Comparison of ENCODE assay signal across 15 cellular contexts in the genomic region with DNA sequence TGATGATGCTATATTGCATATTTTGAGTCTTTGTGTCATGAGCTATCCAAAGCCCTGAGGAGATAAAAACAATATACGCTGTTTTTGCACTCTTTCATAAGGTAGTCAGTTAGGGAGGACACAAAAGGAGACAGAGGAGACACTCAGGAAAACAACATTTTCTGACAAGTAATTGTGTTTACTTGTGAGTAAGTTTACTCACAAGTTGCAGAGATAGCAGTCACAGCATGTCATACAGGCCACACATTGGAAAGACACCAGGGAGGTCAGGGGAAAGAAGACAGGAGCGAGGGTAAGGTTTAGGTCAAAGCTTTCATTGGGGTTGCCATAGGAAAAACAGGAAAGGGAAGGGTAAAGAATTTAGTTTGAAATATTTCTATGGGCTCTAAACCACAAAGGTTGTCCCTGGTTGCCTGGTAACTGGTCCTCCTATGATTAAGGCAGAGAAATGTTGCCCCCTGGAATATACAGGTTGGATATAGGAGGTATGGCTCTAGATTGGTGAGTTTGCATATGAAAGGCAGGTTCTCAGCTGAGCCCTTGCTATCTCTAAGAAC. TPM values are rescaled to one million over a fixed set of nuclear protein-coding genes. Genes with fewer than 3 reads are reported as not detected.
A peak's percentile ranks its signal among the peaks of the same experiment; 100 is the strongest.
DNase-seq lines count a peak whose midpoint lies in the region; ATAC-seq and TF ChIP-seq lines count a peak whose summit lies in the region.
"Had no signal": no experiment of that assay in that cellular context is flagged by ENCODE, and none has a peak within 500 bp of the region (broad histone marks: within the 10 kb centered on the region; RNA-seq: fewer than 3 reads in every experiment).

No MANE protein-coding gene starts in this region.

- TF ChIP-seq CTCF in PC-9 (conservative IDR thresholded peaks at IDR 0.05) = no peak
- no peak for TF ChIP-seq CTCF in choroid plexus epithelial cell (conservative IDR thresholded peaks at IDR 0.05; ENCODE audit: low read depth, low read length)
- TF ChIP-seq CTCF in mesothelial cell of epicardium (IDR thresholded peaks at IDR 0.05; ENCODE audit: unreplicated experiment) = no peak
- no peak for TF ChIP-seq CTCF in upper lobe of right lung (IDR thresholded peaks at IDR 0.05)

- H3K27ac ChIP-seq in PC-9 (peak overlapping the region; percentile 73), upper lobe of right lung (no peak overlapping the region)
- H3K27ac ChIP-seq: adrenal gland had no signal

- H3K9me3 ChIP-seq in PC-9 (ENCODE audit: insufficient read depth, low read depth) (no peaks in the 10 kb centered on the region), upper lobe of right lung (no peaks in the 10 kb centered on the region)
- H3K9me3 ChIP-seq: adrenal gland had no signal

- POLR2A ChIA-PET in PC-9 (lab: Charles Lee; ENCODE audit: unreplicated experiment) = interaction anchor here (0.6 to 0.9 kb wide), 6 partner anchors 9 to 197 kb away, joined by 3 to 7 read pairs (median 4); no protein-coding TSS in a partner anchor

- peak overlapping the region; percentile 37; the same call in 1 of the 2 replicates for H2AFZ ChIP-seq in PC-9

- H3K27ac Mint-ChIP-seq in mesothelial cell of epicardium = peak overlapping the region; percentile 92
- H3K27ac Mint-ChIP-seq: activated B cell treated with CpG ODN at 0.5 μM for 24 hours had no signal

- peaks cover 6% of the 10 kb centered on the region for H3K4me1 Mint-ChIP-seq in mesothelial cell of epicardium
- H3K4me1 Mint-ChIP-seq: immature natural killer cell, neural crest cell had no signal

- H3F3A ChIP-seq in PC-9 (ENCODE audit: insufficient read depth, low read depth) = peaks cover 21% of the 10 kb centered on the region

- H3K9me3 Mint-ChIP-seq in mesothelial cell of epicardium = no peaks in the 10 kb centered on the region
- H3K9me3 Mint-ChIP-seq: activated B cell treated with CpG ODN at 0.5 μM for 24 hours, immature natural killer cell, neural crest cell had no signal

- BruUV-seq in PC-9 (replicated peaks; lab: Mats Ljungman, UMichigan) = no TSS peak

- H3K36me3 Mint-ChIP-seq in mesothelial cell of epicardium = no peaks in the 10 kb centered on the region

- H3K4me2 ChIP-seq in PC-9 = peak overlapping the region; percentile 62

- H3K27me3 ChIP-seq in PC-9 (ENCODE audit: insufficient read depth, low read depth) (no peaks in the 10 kb centered on the region), upper lobe of right lung (no peaks in the 10 kb centered on the region)
- H3K27me3 ChIP-seq: adrenal gland had no signal

- no peaks in the 10 kb centered on the region for H4K20me1 ChIP-seq in PC-9 (ENCODE audit: insufficient read depth)

- ATAC-seq in upper lobe of right lung = no peak

- intact Hi-C loops in PC-9 (cut with micrococcal nuclease; ENCODE audit: unreplicated experiment) = loop anchor here (1.0 kb wide), 1 partner anchor 13 kb away; no protein-coding TSS in a partner anchor
- intact Hi-C loops in upper lobe of right lung (cut with DNase I) = no loop called here

- H3K27me3 Mint-ChIP-seq in mesothelial cell of epicardium (ENCODE audit: low read depth) = no peaks in the 10 kb centered on the region

- H3K4me3 Mint-ChIP-seq in mesothelial cell of epicardium = no peak overlapping the region
- H3K4me3 Mint-ChIP-seq: activated B cell treated with CpG ODN at 0.5 μM for 24 hours, immature natural killer cell, neural crest cell had no signal

- CTCF ChIA-PET in PC-9 (lab: Charles Lee) = interaction anchor here (1.7 kb wide), 1 partner anchor 16 kb away, joined by 6 read pairs; no protein-coding TSS in a partner anchor

- H3K4me3 ChIP-seq in PC-9 (peak overlapping the region; percentile 3; the same call in 1 of the 2 replicates), choroid plexus epithelial cell (ENCODE audit: low read depth, low read length) (no peak overlapping the region), upper lobe of right lung (no peak overlapping the region)
- H3K4me3 ChIP-seq: adrenal gland had no signal

- DNase-seq in EL (peak; percentile 79), PC-9 (peak; percentile 58 to 88), choroid plexus epithelial cell (ENCODE audit: low read depth) (peak; percentile 66), mesothelial cell of epicardium (ENCODE audit: low spot score in 2 of 2, unreplicated experiment in 2 of 2) (no peak), upper lobe of right lung (no peak), NCI-H748 (lab: John Stamatoyannopoulos, UW; ENCODE audit: unreplicated experiment) (no peak), DMS79 treated with DMSO at 0.1 percent for 48 hours (lab: John Stamatoyannopoulos, UW) (no peak)
- DNase-seq in stimulated activated CD4-positive, alpha-beta T cell treated with anti-CD3 and anti-CD28 coated beads, Interleukin-4, amount 100 ng/mL, for 1 hour = no peak
- DNase-seq: activated B cell treated with CpG ODN at 0.5 μM for 24 hours; activated CD8-positive, alpha-beta memory T cell treated with anti-CD3 and anti-CD28 coated beads for 24 hours; adrenal gland; immature natural killer cell; T-helper 1 cell had no signal

- H3K36me3 ChIP-seq in PC-9 (ENCODE audit: low read depth) = no peaks in the 10 kb centered on the region
- no peaks in the 10 kb centered on the region for H3K36me3 ChIP-seq in upper lobe of right lung
- H3K36me3 ChIP-seq: adrenal gland had no signal

- H3K79me2 ChIP-seq in PC-9 (ENCODE audit: low read depth) = no peaks in the 10 kb centered on the region

- no peaks in the 10 kb centered on the region for H3K9me2 ChIP-seq in PC-9 (ENCODE audit: insufficient read depth)

- H3K4me1 ChIP-seq in PC-9 (replicated peaks; ENCODE audit: insufficient read depth) (peaks cover 22% of the 10 kb centered on the region), upper lobe of right lung (no peaks in the 10 kb centered on the region)
- H3K4me1 ChIP-seq: adrenal gland had no signal

RNA-seq across cellular contexts. Expression of gene GABARAPL1, which starts 7.3 kb away (rescaled TPM):
- 85.6 and 143 TPM in 2 replicates for total RNA-seq in PC-9 (2021)
- 100 to 105 TPM (median 104 TPM) in 3 replicates for total RNA-seq in mesothelial cell of epicardium
- total RNA-seq in upper lobe of right lung = 114 TPM

RNA-seq across cellular contexts. Expression of gene TMEM52B, which starts 26.5 kb away (rescaled TPM):
- total RNA-seq in PC-9 (2021) (2.6 and 4.2 TPM in 2 replicates), mesothelial cell of epicardium (0.97 to 1.6 TPM (median 1.1 TPM) in 3 replicates), upper lobe of right lung (2.3 TPM)
- total RNA-seq: activated B cell treated with CpG ODN at 0.5 μM for 24 hours, neural crest cell had no signal

RNA-seq across cellular contexts. Expression of gene OLR1, which starts 33.4 kb away (rescaled TPM):
- total RNA-seq in PC-9 (2021) (20.2 and 22.4 TPM in 2 replicates), mesothelial cell of epicardium (1.3 to 1.7 TPM (median 1.4 TPM) in 3 replicates), upper lobe of right lung (96.1 TPM)
- total RNA-seq: activated B cell treated with CpG ODN at 0.5 μM for 24 hours, endothelial cell of umbilical vein, neural crest cell had no signal

Comparison
In these comparisons a context has a peak if more than half of its experiments do, and no peak if none do; other contexts are left out.
1. DNase-seq: peak in EL (single experiment), PC-9 (2 of 2) and choroid plexus epithelial cell (single experiment); none in mesothelial cell of epicardium (0 of 2), upper lobe of right lung (single experiment), NCI-H748 (single experiment), DMS79 treated with DMSO at 0.1 percent for 48 hours (single experiment) and stimulated activated CD4-positive, alpha-beta T cell treated with anti-CD3 and anti-CD28 coated beads, Interleukin-4, amount 100 ng/mL, for 1 hour (single experiment).